ENCODE assay signal across 35 cellular contexts in genomic region chr18:27632706-27633105, GRCh38.
"Had no signal": no experiment of that assay in that cellular context is flagged by ENCODE, and none has a peak within 500 bp of the region (broad histone marks: within the 10 kb centered on the region; RNA-seq: fewer than 3 reads in every experiment).

No MANE protein-coding gene starts in this region.

- DNase-seq: Karpas-422, Kasumi-1, KG1, MG63, MM.1S, MV-4-11, NCI-H1048, NCI-H1092, NCI-H1092 treated with DMSO at 0.1 percent for 48 hours, NCI-H1105, NCI-H1105 treated with DMSO at 0.1 percent for 48 hours, NCI-H1417, NCI-H1417 treated with DMSO at 0.1 percent for 48 hours, NCI-H1436, NCI-H1436 treated with DMSO at 0.1 percent for 48 hours, NCI-H146, NCI-H1694, NCI-H1694 treated with DMSO at 0.1 percent for 48 hours, NCI-H187, NCI-H187 treated with DMSO at 0.1 percent for 48 hours, NCI-H1930, NCI-H2029, NCI-H2029 treated with DMSO at 0.1 percent for 48 hours, NCI-H2081, NCI-H2081 treated with DMSO at 0.1 percent for 48 hours, NCI-H2107, NCI-H2171, NCI-H2171 treated with DMSO at 0.1 percent for 48 hours, NCI-H226, NCI-H345, NCI-H446, NCI-H446 treated with DMSO at 0.1 percent for 48 hours, NCI-H510A, NCI-H510A treated with DMSO at 0.1 percent for 48 hours had no signal

- H3K9ac ChIP-seq: KMS-11 had no signal

- H3K27ac ChIP-seq: KMS-11 had no signal

- H3K9me3 ChIP-seq: MG63 had no signal

- H3K4me3 ChIP-seq: MG63 had no signal

- H3K4me2 ChIP-seq: KMS-11 had no signal

- H3K27me3 ChIP-seq: MG63 had no signal

- H3K36me3 ChIP-seq: MG63 had no signal
